ENCODE assay signal across 19 cellular contexts in genomic region chr9:138112090-138112748, GRCh38.
DNase-seq lines count a peak whose midpoint lies in the region; ATAC-seq, FAIRE-seq and TF ChIP-seq lines count a peak whose summit lies in the region.
"Had no signal": no experiment of that assay in that cellular context is flagged by ENCODE, and none has a peak within 500 bp of the region (broad histone marks: within the 10 kb centered on the region; RNA-seq: fewer than 3 reads in every experiment).

No MANE protein-coding gene starts in this region.

- H3K27ac Mint-ChIP-seq in H9: no peak overlapping the region
- H3K27ac Mint-ChIP-seq: CD14-positive monocyte, GM23338 had no signal

- TF ChIP-seq CTCF in A549 (IDR thresholded peaks at IDR 0.05): no peak
- TF ChIP-seq CTCF in H9 (conservative IDR thresholded peaks at IDR 0.05): no peak

- H3K9me3 Mint-ChIP-seq in H9: peaks cover 29 to 82% of the 10 kb centered on the region in 2 experiments

- H2BK5ac ChIP-seq in H9 (ENCODE audit: insufficient read length, low read length): no peak overlapping the region

- no peaks in the 10 kb centered on the region for H3K79me2 ChIP-seq in H9 (ENCODE audit: insufficient read depth, low read length)

- H3K9me3 ChIP-seq in A549 (no peaks in the 10 kb centered on the region), H9 (ENCODE audit: control insufficient read depth, low read depth, low read length) (peaks cover 3% of the 10 kb centered on the region)

- no peak overlapping the region for H4K91ac ChIP-seq in H9 (ENCODE audit: insufficient read length, low read depth, low read length)

- intact Hi-C loops in head of caudate nucleus (cut with DNase I) (no loop called here), sciatic nerve (cut with DNase I) (no loop called here)

- no peak overlapping the region for H3K56ac ChIP-seq in H9 (ENCODE audit: insufficient read length, low read depth, low read length)

- no peak for TF ChIP-seq POLR2A in A549 (IDR thresholded peaks at IDR 0.05; ENCODE audit: low read length)

- H3K18ac ChIP-seq in H9 (ENCODE audit: insufficient read length, low read depth, low read length): no peak overlapping the region

- H3K4me1 ChIP-seq in A549 (no peaks in the 10 kb centered on the region), H9 (ENCODE audit: insufficient read depth, low read length) (no peaks in the 10 kb centered on the region)

- no peak overlapping the region for H4K8ac ChIP-seq in H9 (replicated peaks; ENCODE audit: insufficient read length, low read depth, low read length)

- no peak for TF ChIP-seq EP300 in A549 (IDR thresholded peaks at IDR 0.05)

- no peak overlapping the region for H3K4me3 Mint-ChIP-seq in H9
- H3K4me3 Mint-ChIP-seq: CD14-positive monocyte, GM23338 had no signal

- H2BK120ac ChIP-seq in H9 (ENCODE audit: low read depth, low read length, poor library complexity, severe bottlenecking): no peak overlapping the region

- no peak overlapping the region for H2AK5ac ChIP-seq in H9 (ENCODE audit: insufficient read length, low read length)

- WGBS in A549 (ENCODE audit: missing lambda C conversion rate): 41% methylated on average over 16 of the region's 16 CpGs
- no CpG with 5 or more reads among the region's 16 CpGs for WGBS in H9 (ENCODE audit: extremely low coverage, insufficient read length, low lambda C conversion rate)

- ATAC-seq in A549 (peak; percentile 32 to 44; a peak in 2 of 6 replicates), sciatic nerve (no peak), HG03520 (IDR thresholded peaks at IDR 0.05; ENCODE audit: unreplicated experiment) (no peak)
- ATAC-seq in stimulated activated naive CD8-positive, alpha-beta T cell treated with anti-CD3 and anti-CD28 coated beads, Interleukin-15, Interleukin-2, amounts not matched to agents 100 U/mL and 50 U/mL, for 24 hours: no peak
- ATAC-seq: GM23338 had no signal

- no peak overlapping the region for H4K5ac ChIP-seq in H9 (ENCODE audit: insufficient read length, low read depth, low read length)

- no peak overlapping the region for H3K4me3 ChIP-seq in A549
- H3K4me3 ChIP-seq: GM23338 had no signal

- no peaks in the 10 kb centered on the region for H3K23me2 ChIP-seq in H9 (ENCODE audit: insufficient read length, low read depth, low read length, poor library complexity, severe bottlenecking)

- no peaks in the 10 kb centered on the region for H3K79me1 ChIP-seq in H9 (ENCODE audit: insufficient read depth, low read depth, low read length, poor library complexity, severe bottlenecking)

- no peaks in the 10 kb centered on the region for H4K20me1 ChIP-seq in H9 (ENCODE audit: control insufficient read depth, insufficient read depth, insufficient read length)

- H2BK15ac ChIP-seq in H9 (ENCODE audit: low read depth, low read length): no peak overlapping the region

- no peak overlapping the region for H2BK20ac ChIP-seq in H9 (ENCODE audit: low read depth, low read length, poor library complexity, severe bottlenecking)

- peaks cover 15 to 45% (median 21%) of the 10 kb centered on the region in 3 experiments for H3K36me3 Mint-ChIP-seq in H9 (ENCODE audit: insufficient read depth in 1 of 3, low read depth in 3 of 3)
- H3K36me3 Mint-ChIP-seq: CD14-positive monocyte had no signal

- H3K9ac ChIP-seq in H9 (ENCODE audit: extremely low read depth, insufficient read length, low read length): no peak overlapping the region

- FAIRE-seq in A549 (lab: Jason Lieb, UNC): no peak

- no peak overlapping the region for H3K14ac ChIP-seq in H9 (ENCODE audit: insufficient read depth, low read length)

- H3K4ac ChIP-seq in H9 (ENCODE audit: low read depth, low read length): no peak overlapping the region

- H3K23ac ChIP-seq in H9 (ENCODE audit: insufficient read length, low read depth, low read length): no peak overlapping the region

- CTCF ChIA-PET in A549 (lab: Yijun Ruan, JAX): interaction anchor here (0.7 to 0.9 kb wide), 2 partner anchors 14 to 441 kb away, joined by 3 to 4 read pairs; no protein-coding TSS in a partner anchor

- POLR2A ChIA-PET in A549 (lab: Yijun Ruan, JAX): no interaction called here

- H3K27me3 ChIP-seq in H9 (ENCODE audit: insufficient read depth, low read length): no peaks in the 10 kb centered on the region

- TF ChIP-seq RAD21 in A549 (conservative IDR thresholded peaks at IDR 0.05 in 1 of 2, IDR thresholded peaks at IDR 0.05 in 1 of 2): no peak

- H3K27me3 Mint-ChIP-seq in H9 (ENCODE audit: low read depth): peaks cover 13% of the 10 kb centered on the region

- H3K4me2 ChIP-seq in A549 (no peak overlapping the region), H9 (ENCODE audit: insufficient read depth, insufficient read length, low read length) (no peak overlapping the region)
- H3K4me2 ChIP-seq: GM23338 had no signal

- no peak overlapping the region for H3K27ac ChIP-seq in A549
- no peak overlapping the region for H3K27ac ChIP-seq in H9 (ENCODE audit: insufficient read length, low read depth, low read length)

- H2AFZ ChIP-seq in H9 (ENCODE audit: low read length): no peak overlapping the region
- H2AFZ ChIP-seq: GM23338 had no signal

- no peaks in the 10 kb centered on the region for H3K4me1 Mint-ChIP-seq in H9
- H3K4me1 Mint-ChIP-seq: CD14-positive monocyte, GM23338 had no signal

- H2BK12ac ChIP-seq in H9 (ENCODE audit: insufficient read length, low read depth, low read length): no peak overlapping the region

- no peak for DNase-seq in A549 (ENCODE audit: low read depth in 1 of 2, low spot score in 1 of 2)
- DNase-seq in H9: peak; percentile 11
- DNase-seq in head of caudate nucleus: peak in 39 of 42 donors; percentile 22 to 90 (median 65)
- DNase-seq in sciatic nerve (ENCODE audit: low spot score): peak; percentile 21
- no peak for DNase-seq in SK-N-DZ (ENCODE audit: low spot score)
- DNase-seq in stimulated activated naive CD8-positive, alpha-beta T cell treated with anti-CD3 and anti-CD28 coated beads, Interleukin-15, Interleukin-2, amounts not matched to agents 100 U/mL and 50 U/mL, for 24 hours: no peak
- no peak for DNase-seq in effector CD8-positive, alpha-beta T cell (lab: John Stamatoyannopoulos, UW)
- DNase-seq: EL; KBM-7; MV-4-11; NCI-H1417 treated with DMSO at 0.1 percent for 48 hours; NCI-H1930; NCI-H446; NK-92 treated with Interleukin-12 subunit alpha and Interleukin-12 subunit beta, amount 100 ng/mL, for 24 hours; OCI-M1; SHP77 treated with DMSO at 0.1 percent for 48 hours had no signal

- H3T11ph ChIP-seq in H9 (ENCODE audit: low read length): no peak overlapping the region

TF ChIP-seq in A549, 52 proteins besides CTCF, POLR2A, EP300 and RAD21:
- TF ChIP-seq CEBPB (IDR thresholded peaks at IDR 0.05) (no peak), ATOH8 (CRISPR knock-in tag; IDR thresholded peaks at IDR 0.05; ENCODE audit: low read depth) (no peak), CBX8 (IDR thresholded peaks at IDR 0.05) (no peak), CHD2 (IDR thresholded peaks at IDR 0.05; ENCODE audit: low read length, partially characterized antibody) (no peak), EHMT2 (IDR thresholded peaks at IDR 0.05; ENCODE audit: low read depth) (no peak), ZSCAN20 (CRISPR knock-in tag; IDR thresholded peaks at IDR 0.05) (no peak), KDM5A (IDR thresholded peaks at IDR 0.05) (no peak), NFE2L2 (conservative IDR thresholded peaks at IDR 0.05; ENCODE audit: low read length) (no peak), BHLHE40 (IDR thresholded peaks at IDR 0.05; ENCODE audit: low read depth, low read length) (no peak), ESRRA (IDR thresholded peaks at IDR 0.05; ENCODE audit: borderline replicate concordance, low read length) (no peak), ZFP36 (IDR thresholded peaks at IDR 0.05; ENCODE audit: borderline replicate concordance, partially characterized antibody) (no peak), CHD4 (IDR thresholded peaks at IDR 0.05; ENCODE audit: borderline replicate concordance) (no peak), MAZ (IDR thresholded peaks at IDR 0.05; ENCODE audit: borderline replicate concordance, low read depth, low read length) (no peak), ELK1 (IDR thresholded peaks at IDR 0.05; ENCODE audit: low read depth, low read length) (no peak), JUN (IDR thresholded peaks at IDR 0.05) (no peak)
- TF ChIP-seq, protein P1, sequence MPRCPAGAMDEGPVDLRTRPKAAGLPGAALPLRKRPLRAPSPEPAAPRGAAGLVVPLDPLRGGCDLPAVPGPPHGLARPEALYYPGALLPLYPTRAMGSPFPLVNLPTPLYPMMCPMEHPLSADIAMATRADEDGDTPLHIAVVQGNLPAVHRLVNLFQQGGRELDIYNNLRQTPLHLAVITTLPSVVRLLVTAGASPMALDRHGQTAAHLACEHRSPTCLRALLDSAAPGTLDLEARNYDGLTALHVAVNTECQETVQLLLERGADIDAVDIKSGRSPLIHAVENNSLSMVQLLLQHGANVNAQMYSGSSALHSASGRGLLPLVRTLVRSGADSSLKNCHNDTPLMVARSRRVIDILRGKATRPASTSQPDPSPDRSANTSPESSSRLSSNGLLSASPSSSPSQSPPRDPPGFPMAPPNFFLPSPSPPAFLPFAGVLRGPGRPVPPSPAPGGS (IDR thresholded peaks at IDR 0.05): no peak

Comparison
In these comparisons a context has a peak if more than half of its experiments do, and no peak if none do; other contexts are left out.
1. ATAC-seq: peak in A549 (2 of 2); none in sciatic nerve (single experiment), stimulated activated naive CD8-positive, alpha-beta T cell treated with anti-CD3 and anti-CD28 coated beads, Interleukin-15, Interleukin-2, amounts not matched to agents 100 U/mL and 50 U/mL, for 24 hours (single experiment) and HG03520 (single experiment).
2. DNase-seq: peak in H9 (single experiment), head of caudate nucleus (39 of 42) and sciatic nerve (single experiment); none in A549 (0 of 2), SK-N-DZ (single experiment), stimulated activated naive CD8-positive, alpha-beta T cell treated with anti-CD3 and anti-CD28 coated beads, Interleukin-15, Interleukin-2, amounts not matched to agents 100 U/mL and 50 U/mL, for 24 hours (single experiment) and effector CD8-positive, alpha-beta T cell (single experiment).